23 cellular contexts compared by ENCODE assay signal in the genomic region with DNA sequence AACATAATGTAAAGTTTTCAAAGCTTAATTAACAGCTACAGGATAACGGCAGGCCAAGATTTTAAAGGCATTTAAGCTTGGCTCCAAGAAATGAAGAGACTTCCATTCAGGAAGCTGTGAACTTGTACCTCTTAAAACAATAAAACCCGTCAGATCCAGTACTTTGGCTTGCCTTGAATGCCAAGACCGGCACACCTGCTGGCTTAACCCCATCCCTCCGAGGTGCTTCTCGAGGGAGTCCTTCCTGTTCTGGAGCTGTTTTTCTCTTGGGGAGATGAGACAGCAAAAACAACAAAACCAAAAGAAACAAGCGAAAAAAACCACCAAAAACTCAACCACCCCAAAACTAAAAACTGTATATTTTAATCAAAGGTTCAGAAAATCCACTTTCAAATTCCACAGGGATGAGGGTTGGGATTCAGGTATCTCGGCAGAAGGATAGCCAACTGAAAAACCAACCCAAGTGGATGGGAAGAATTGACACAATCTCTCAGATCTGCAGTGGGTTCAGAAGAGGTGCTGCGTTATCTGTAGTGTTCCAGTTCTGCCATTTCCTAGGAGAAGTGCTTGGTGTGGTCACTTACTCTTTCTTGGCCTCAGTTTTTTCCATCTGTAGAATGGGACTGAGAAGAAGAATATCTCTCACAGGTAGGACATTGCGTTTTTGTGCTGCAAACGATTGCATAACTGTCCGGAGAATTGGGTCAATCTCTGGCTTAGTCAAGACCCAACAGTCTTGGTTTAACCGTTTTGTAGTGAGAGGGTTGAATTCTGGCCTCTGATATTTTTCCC.
A peak's percentile ranks its signal among the peaks of the same experiment; 100 is the strongest.
DNase-seq lines count a peak whose midpoint lies in the region; ATAC-seq, FAIRE-seq and TF ChIP-seq lines count a peak whose summit lies in the region.
"Had no signal": no experiment of that assay in that cellular context is flagged by ENCODE, and none has a peak within 500 bp of the region (broad histone marks: within the 10 kb centered on the region; RNA-seq: fewer than 3 reads in every experiment).

No MANE protein-coding gene starts in this region.

- in situ Hi-C loops in K562 (cut with MboI) = no loop called here

- intact Hi-C loops in K562 (cut with micrococcal nuclease) (no loop called here), body of pancreas (cut with DNase I) (no loop called here)

- H3K4me2 ChIP-seq in DND-41 (ENCODE audit: insufficient read depth, low read length) (no peak overlapping the region), K562 (ENCODE audit: insufficient read depth, low read length) (no peak overlapping the region)

- no peak overlapping the region for H3K27ac ChIP-seq in CD4-positive, CD25-positive, alpha-beta regulatory T cell (ENCODE audit: insufficient read depth, low read length, poor library complexity, severe bottlenecking)
- no peak overlapping the region for H3K27ac ChIP-seq in DND-41 (ENCODE audit: low read length)
- H3K27ac ChIP-seq in K562 (ENCODE audit: extremely low read depth, low read depth, low read length) = no peak overlapping the region
- no peak overlapping the region for H3K27ac ChIP-seq in body of pancreas
- H3K27ac ChIP-seq: adrenal gland, breast epithelium had no signal

- WGBS in K562 (ENCODE audit: insufficient coverage, low coverage, missing lambda C conversion rate) = 0% methylated on average over 9 of the region's 12 CpGs
- 47% methylated on average over 12 of the region's 12 CpGs for WGBS in body of pancreas, 2 donors

- no peak overlapping the region for H3K27ac Mint-ChIP-seq in CD4-positive, CD25-positive, alpha-beta regulatory T cell
- H3K27ac Mint-ChIP-seq in natural killer cell treated with Interleukin-12 subunit alpha and Interleukin-12 subunit beta and Interleukin-15 and Interleukin-18, amount 100 ng/mL, for 72 hours = no peak overlapping the region
- H3K27ac Mint-ChIP-seq: nephron progenitor cell had no signal

- H3K4me1 ChIP-seq in CD4-positive, CD25-positive, alpha-beta regulatory T cell (ENCODE audit: control insufficient read depth, insufficient read depth, low read length, poor library complexity, severe bottlenecking) = peaks cover 16% of the 10 kb centered on the region
- H3K4me1 ChIP-seq in DND-41 (ENCODE audit: insufficient read depth, low read length) = peaks cover 35% of the 10 kb centered on the region
- H3K4me1 ChIP-seq in K562 (replicated peaks in 1 of 2; ENCODE audit: control insufficient read depth in 2 of 2, insufficient read depth in 2 of 2, low read length in 2 of 2) = peaks cover 0 to 11% of the 10 kb centered on the region in 2 experiments; a peak in 2 of 5 replicates
- peaks cover 15% of the 10 kb centered on the region for H3K4me1 ChIP-seq in body of pancreas
- H3K4me1 ChIP-seq: breast epithelium had no signal

- POLR2A ChIA-PET in K562 (lab: Yijun Ruan, JAX) = no interaction called here

- peaks cover 65% of the 10 kb centered on the region for H3K27me3 Mint-ChIP-seq in CD4-positive, CD25-positive, alpha-beta regulatory T cell
- peaks cover 11 to 23% of the 10 kb centered on the region in 2 donors for H3K27me3 Mint-ChIP-seq in natural killer cell treated with Interleukin-12 subunit alpha and Interleukin-12 subunit beta and Interleukin-15 and Interleukin-18, amount 100 ng/mL, for 72 hours

- TF ChIP-seq RAD21 in K562 (CRISPR knock-in tag; conservative IDR thresholded peaks at IDR 0.05 in 1 of 2, IDR thresholded peaks at IDR 0.05 in 1 of 2) = no peak

- BruUV-seq in K562 (replicated peaks; lab: Mats Ljungman, UMichigan) = no TSS peak

- no peak overlapping the region for H2AFZ ChIP-seq in DND-41 (ENCODE audit: low read depth, low read length)
- no peak overlapping the region for H2AFZ ChIP-seq in K562 (ENCODE audit: low read depth, low read length)

- peaks cover 3 to 23% (median 12%) of the 10 kb centered on the region in 4 donors for H3K4me1 Mint-ChIP-seq in CD4-positive, CD25-positive, alpha-beta regulatory T cell
- H3K4me1 Mint-ChIP-seq in natural killer cell treated with Interleukin-12 subunit alpha and Interleukin-12 subunit beta and Interleukin-15 and Interleukin-18, amount 100 ng/mL, for 72 hours (ENCODE audit: low read depth in 2 of 2) = peaks cover 3 to 14% of the 10 kb centered on the region in 2 donors

- peak overlapping the region; percentile 29 to 73 (median 65) for H3K4me3 Mint-ChIP-seq in CD4-positive, CD25-positive, alpha-beta regulatory T cell
- H3K4me3 Mint-ChIP-seq in natural killer cell treated with Interleukin-12 subunit alpha and Interleukin-12 subunit beta and Interleukin-15 and Interleukin-18, amount 100 ng/mL, for 72 hours = peak overlapping the region; percentile 26

- peaks cover 0 to 4% (median 0%) of the 10 kb centered on the region in 7 donors for H3K9me3 Mint-ChIP-seq in CD4-positive, CD25-positive, alpha-beta regulatory T cell
- no peaks in the 10 kb centered on the region for H3K9me3 Mint-ChIP-seq in natural killer cell treated with Interleukin-12 subunit alpha and Interleukin-12 subunit beta and Interleukin-15 and Interleukin-18, amount 100 ng/mL, for 72 hours
- H3K9me3 Mint-ChIP-seq: nephron progenitor cell had no signal

- TF ChIP-seq EP300 in K562 (IDR thresholded peaks at IDR 0.05; ENCODE audit: low read length) = no peak

- H3K9ac ChIP-seq in DND-41 (ENCODE audit: low read depth, low read length) = no peak overlapping the region
- no peak overlapping the region for H3K9ac ChIP-seq in K562 (ENCODE audit: insufficient read depth in 1 of 2, low read depth in 2 of 2, low read length in 2 of 2)

- FAIRE-seq in K562 (lab: Jason Lieb, UNC) = no peak
- FAIRE-seq: endometrium, urothelium cell line had no signal

- DNase-seq in CD4-positive, CD25-positive, alpha-beta regulatory T cell = no peak
- DNase-seq in DND-41 (peak; percentile 16), K562 (ENCODE audit: extremely low read depth in 1 of 4, low spot score in 3 of 4) (no peak), amniotic stem cell (lab: John Stamatoyannopoulos, UW) (no peak), body of pancreas (no peak), OCI-M1 (lab: John Stamatoyannopoulos, UW) (no peak)
- no peak for DNase-seq in natural killer cell treated with Interleukin-12 subunit alpha and Interleukin-12 subunit beta and Interleukin-15 and Interleukin-18, amount 100 ng/mL, for 72 hours (ENCODE audit: low spot score)
- DNase-seq: activated CD4-positive, CD25-positive, alpha-beta regulatory T cell; adrenal gland; cortex of kidney; DMS53; GF-D8; KBM-7; NCI-H146; NCI-H526; nephron progenitor cell; posterior cingulate gyrus; RPMI8226 had no signal

- H3K36me3 ChIP-seq in CD4-positive, CD25-positive, alpha-beta regulatory T cell (ENCODE audit: control insufficient read depth, insufficient read depth, low read length) = no peaks in the 10 kb centered on the region
- no peaks in the 10 kb centered on the region for H3K36me3 ChIP-seq in DND-41 (ENCODE audit: insufficient read depth, low read length)
- no peaks in the 10 kb centered on the region for H3K36me3 ChIP-seq in K562 (ENCODE audit: control insufficient read depth, insufficient read depth, low read length)
- no peaks in the 10 kb centered on the region for H3K36me3 ChIP-seq in body of pancreas (replicated peaks in 1 of 2; ENCODE audit: insufficient read depth in 1 of 2, low read depth in 2 of 2)
- H3K36me3 ChIP-seq: adrenal gland, breast epithelium had no signal

- H3K79me2 ChIP-seq in DND-41 (ENCODE audit: insufficient read depth, low read length) = no peaks in the 10 kb centered on the region
- H3K79me2 ChIP-seq in K562 (ENCODE audit: control insufficient read depth, insufficient read depth, low read length) = no peaks in the 10 kb centered on the region

- TF ChIP-seq CTCF in DND-41 (IDR thresholded peaks at IDR 0.05; ENCODE audit: borderline replicate concordance, extremely low read depth, low read length, poor library complexity, severe bottlenecking) (no peak), K562 (IDR thresholded peaks at IDR 0.05 in 2 of 3, conservative IDR thresholded peaks at IDR 0.05 in 1 of 3; ENCODE audit: insufficient read depth in 2 of 3, low read depth in 1 of 3, low read length in 3 of 3) (no peak), body of pancreas (IDR thresholded peaks at IDR 0.05) (no peak)

- TF ChIP-seq POLR2A in K562 (conservative IDR thresholded peaks at IDR 0.05) (no peak), body of pancreas (IDR thresholded peaks at IDR 0.05) (no peak)

- ATAC-seq in CD4-positive, CD25-positive, alpha-beta regulatory T cell (ENCODE audit: low read depth in 2 of 2) = no peak
- ATAC-seq in DND-41 (ENCODE audit: insufficient read depth, low read depth) (no peak), K562 (no peak), body of pancreas (no peak)
- no peak for ATAC-seq in natural killer cell treated with Interleukin-12 subunit alpha and Interleukin-12 subunit beta and Interleukin-15 and Interleukin-18, amount 100 ng/mL, for 72 hours
- ATAC-seq: left lobe of liver, SK-N-SH treated with all-trans-retinoic acid at 6 μM for 48 hours had no signal

- H3K9me3 ChIP-seq in CD4-positive, CD25-positive, alpha-beta regulatory T cell (ENCODE audit: control insufficient read depth in 2 of 2, low read length in 2 of 2) = no peaks in the 10 kb centered on the region
- H3K9me3 ChIP-seq in DND-41 (ENCODE audit: insufficient read depth, low read length, severe bottlenecking) (no peaks in the 10 kb centered on the region), K562 (replicated peaks; ENCODE audit: control insufficient read depth, insufficient read depth, low read depth, low read length) (no peaks in the 10 kb centered on the region), body of pancreas (no peaks in the 10 kb centered on the region)
- H3K9me3 ChIP-seq: adrenal gland, breast epithelium had no signal

- peaks cover 15% of the 10 kb centered on the region for H3K27me3 ChIP-seq in CD4-positive, CD25-positive, alpha-beta regulatory T cell (ENCODE audit: control insufficient read depth, insufficient read depth, low read length)
- no peaks in the 10 kb centered on the region for H3K27me3 ChIP-seq in DND-41 (ENCODE audit: insufficient read depth, low read length, poor library complexity)
- H3K27me3 ChIP-seq in K562 (ENCODE audit: control insufficient read depth in 2 of 2, insufficient read depth in 2 of 2, low read length in 2 of 2) = no peaks in the 10 kb centered on the region; a peak in 1 of 5 replicates
- H3K27me3 ChIP-seq in body of pancreas = peaks cover 0 to 18% of the 10 kb centered on the region in 2 donors

- no peak overlapping the region for H3K4me3 ChIP-seq in CD4-positive, CD25-positive, alpha-beta regulatory T cell (ENCODE audit: low read depth, low read length)
- H3K4me3 ChIP-seq in DND-41 (ENCODE audit: low read depth in 1 of 2, low read length in 2 of 2) (no peak overlapping the region), K562 (no peak overlapping the region), body of pancreas (no peak overlapping the region)
- H3K4me3 ChIP-seq: adrenal gland had no signal

- no peaks in the 10 kb centered on the region for H3K9me1 ChIP-seq in K562 (ENCODE audit: control insufficient read depth, insufficient read depth, low read length)

- CTCF ChIA-PET in K562 (lab: Yijun Ruan, JAX; ENCODE audit: low intra/inter-chr PET ratio) = no interaction called here

- no peaks in the 10 kb centered on the region for H3K36me3 Mint-ChIP-seq in CD4-positive, CD25-positive, alpha-beta regulatory T cell
- H3K36me3 Mint-ChIP-seq in natural killer cell treated with Interleukin-12 subunit alpha and Interleukin-12 subunit beta and Interleukin-15 and Interleukin-18, amount 100 ng/mL, for 72 hours = no peaks in the 10 kb centered on the region

- H4K20me1 ChIP-seq in DND-41 (ENCODE audit: insufficient read depth, low read length) (no peaks in the 10 kb centered on the region), K562 (replicated peaks; ENCODE audit: control insufficient read depth, insufficient read depth, low read length) (no peaks in the 10 kb centered on the region)
